In the genomic region with DNA sequence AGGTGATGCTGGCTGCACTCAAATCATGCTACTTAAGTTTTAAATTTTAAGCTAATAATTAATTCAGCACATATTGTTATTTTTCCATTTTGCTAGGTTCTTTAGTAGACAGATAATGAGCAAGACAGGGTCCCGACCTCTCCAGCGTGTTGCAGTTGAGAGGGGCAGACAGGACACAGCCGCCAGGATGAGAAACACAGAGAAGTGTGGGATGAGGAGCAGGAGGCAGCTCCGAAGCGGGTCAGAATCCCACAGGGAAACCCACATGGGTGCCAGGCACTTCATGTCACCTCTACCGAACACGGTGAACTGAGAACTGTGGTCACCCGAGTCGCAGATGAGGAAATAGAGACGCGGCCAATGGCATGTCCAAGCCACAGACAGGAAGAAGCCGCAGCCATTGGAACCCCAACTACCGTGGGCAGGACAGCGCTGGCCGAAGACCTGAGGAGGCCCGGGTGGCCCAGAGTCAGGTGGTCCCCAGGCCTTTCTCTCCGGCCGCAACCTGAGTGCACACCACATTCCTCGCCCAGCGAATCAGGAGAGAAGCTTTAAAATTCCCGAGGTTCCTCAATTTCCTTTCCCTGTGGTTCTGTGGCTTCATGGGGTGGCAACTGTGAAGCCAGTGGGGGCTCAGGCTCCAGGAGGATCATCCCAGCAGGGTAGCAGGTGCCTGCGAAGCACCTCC, we compare ENCODE assay signal across 13 cellular contexts.
"Had no signal": no experiment of that assay in that cellular context is flagged by ENCODE, and none has a peak within 500 bp of the region (broad histone marks: within the 10 kb centered on the region; RNA-seq: fewer than 3 reads in every experiment).

No MANE protein-coding gene starts in this region.

- H3K9me3 ChIP-seq: SJSA1, testis had no signal

- H3K4me2 ChIP-seq: smooth muscle cell had no signal

- H3K4me1 Mint-ChIP-seq: activated CD4-positive, alpha-beta T cell treated with anti-CD3 and anti-CD28 coated beads, Interleukin-2, amount 10 ng/mL, durations not matched to agents 24 days and 14 days had no signal

- H3K4me3 ChIP-seq: lung, SJSA1, smooth muscle cell, testis had no signal

- H3K27ac Mint-ChIP-seq: activated CD4-positive, alpha-beta T cell treated with anti-CD3 and anti-CD28 coated beads, Interleukin-2, amount 10 ng/mL, durations not matched to agents 24 days and 14 days; activated CD8-positive, alpha-beta T cell treated with anti-CD3 and anti-CD28 coated beads, Interleukin-2, amount 10 ng/mL, durations not matched to agents 7 days and 5 days; progenitor cell of endocrine pancreas; stimulated activated naive CD8-positive, alpha-beta T cell treated with anti-CD3 and anti-CD28 coated beads, Interleukin-15, amount 100 ng/mL, for 72 hours had no signal

- H3K27ac ChIP-seq: SJSA1, testis had no signal

- DNase-seq: activated CD4-positive, alpha-beta T cell treated with anti-CD3 and anti-CD28 coated beads, Interleukin-2, amount 10 ng/mL, durations not matched to agents 24 days and 14 days; activated CD4-positive, CD25-positive, alpha-beta regulatory T cell; activated CD8-positive, alpha-beta T cell treated with anti-CD3 and anti-CD28 coated beads, Interleukin-2, amount 10 ng/mL, durations not matched to agents 7 days and 5 days; activated naive CD4-positive, alpha-beta T cell; nucleus accumbens; stimulated activated naive CD8-positive, alpha-beta T cell treated with anti-CD3 and anti-CD28 coated beads, Interleukin-15, amount 100 ng/mL, for 72 hours; testis had no signal

- H3K4me1 ChIP-seq: testis had no signal

- H3K4me3 Mint-ChIP-seq: activated CD4-positive, alpha-beta T cell treated with anti-CD3 and anti-CD28 coated beads, Interleukin-2, amount 10 ng/mL, durations not matched to agents 24 days and 14 days; activated CD8-positive, alpha-beta T cell treated with anti-CD3 and anti-CD28 coated beads, Interleukin-2, amount 10 ng/mL, durations not matched to agents 7 days and 5 days; stimulated activated naive CD8-positive, alpha-beta T cell treated with anti-CD3 and anti-CD28 coated beads, Interleukin-15, amount 100 ng/mL, for 72 hours had no signal

- H3K27me3 ChIP-seq: SJSA1, testis had no signal

- ATAC-seq: activated CD8-positive, alpha-beta T cell treated with anti-CD3 and anti-CD28 coated beads, Interleukin-2, amount 10 ng/mL, durations not matched to agents 7 days and 5 days; esophagus mucosa; right cardiac atrium; stimulated activated naive CD8-positive, alpha-beta T cell treated with anti-CD3 and anti-CD28 coated beads, Interleukin-15, amount 100 ng/mL, for 72 hours had no signal

- H3K27me3 Mint-ChIP-seq: activated CD4-positive, alpha-beta T cell treated with anti-CD3 and anti-CD28 coated beads, Interleukin-2, amount 10 ng/mL, durations not matched to agents 24 days and 14 days; stimulated activated naive CD8-positive, alpha-beta T cell treated with anti-CD3 and anti-CD28 coated beads, Interleukin-15, amount 100 ng/mL, for 72 hours had no signal

- H3K36me3 ChIP-seq: SJSA1 had no signal
